Comparison of ENCODE assay signal across 9 cellular contexts in the genomic region with DNA sequence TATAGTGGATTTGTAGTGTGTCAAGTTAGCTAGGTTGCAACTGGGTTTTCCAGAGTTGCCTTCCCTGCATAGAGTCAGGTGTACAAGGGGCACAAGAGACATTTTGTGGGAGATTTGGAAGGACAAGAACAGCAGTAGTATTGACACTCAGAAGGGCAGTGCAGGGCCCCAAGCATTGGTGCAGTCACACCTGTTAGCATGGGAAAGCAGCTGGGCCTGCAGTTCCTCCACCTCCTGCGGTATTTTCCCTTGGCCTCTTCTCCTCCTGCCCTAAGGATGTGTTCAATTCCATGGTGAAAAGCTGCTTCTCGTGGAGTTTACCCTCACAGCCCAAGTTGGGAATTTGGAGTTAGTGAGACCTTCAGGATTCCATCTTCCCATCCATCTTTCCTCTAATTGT. TPM values are rescaled to one million over a fixed set of nuclear protein-coding genes. Genes with fewer than 3 reads are reported as not detected.
"Had no signal": no experiment of that assay in that cellular context is flagged by ENCODE, and none has a peak within 500 bp of the region (broad histone marks: within the 10 kb centered on the region; RNA-seq: fewer than 3 reads in every experiment).

No MANE protein-coding gene starts in this region.

- H3K4me3 ChIP-seq: GM12878 had no signal

- FAIRE-seq: G401.6, GM12878, GM12891, GM12892, GM18507, GM19239 had no signal

- DNase-seq: GDM1, GF-D8 had no signal

- ATAC-seq: GM12878 had no signal

RNA-seq across cellular contexts. Expression of gene TRABD2B, which starts 47.1 kb away (rescaled TPM):
- total RNA-seq: G401, GM12878 had no signal
- polyA plus RNA-seq: GM12878 had no signal
